ENCODE assay signal across 12 cellular contexts in the genomic region with DNA sequence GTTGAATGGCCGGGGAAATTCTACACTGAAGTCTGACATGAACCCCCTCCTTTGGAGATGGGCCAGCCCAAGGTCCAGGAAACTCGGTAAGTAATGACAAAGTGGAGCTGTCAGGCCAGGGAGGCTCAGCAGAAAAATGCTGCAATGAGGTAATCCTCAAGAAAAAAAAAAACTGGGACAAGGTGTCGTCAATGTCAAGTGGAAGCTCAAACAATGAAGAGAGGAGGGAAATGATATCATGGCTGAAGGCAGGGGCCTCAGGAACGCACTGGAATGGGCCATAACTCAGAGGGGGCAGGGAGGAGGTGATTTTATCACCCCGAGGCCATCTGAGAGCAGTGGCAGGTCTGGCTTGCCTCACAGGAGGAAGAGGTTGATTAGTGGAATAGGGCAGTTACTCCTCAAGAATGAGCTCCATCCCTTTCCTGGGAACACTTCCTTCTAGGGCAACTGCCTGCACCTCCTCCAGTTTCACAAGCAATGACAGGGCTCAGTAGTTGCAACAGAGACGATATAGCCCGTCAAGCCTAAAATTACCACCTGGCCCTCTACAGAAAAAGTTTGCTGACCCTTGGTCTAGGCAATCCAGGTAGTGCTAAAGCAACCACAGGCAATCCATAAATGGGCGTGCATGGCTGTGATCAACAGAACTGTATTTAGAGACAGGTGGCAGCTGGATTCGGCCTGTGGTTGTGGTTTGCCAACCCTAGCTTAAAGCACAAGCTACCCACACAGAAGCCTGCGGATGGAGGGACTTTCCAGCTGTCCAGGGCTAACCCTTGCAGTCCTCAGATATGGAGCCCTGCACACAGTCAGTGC.
A peak's percentile ranks its signal among the peaks of the same experiment; 100 is the strongest.
DNase-seq lines count a peak whose midpoint lies in the region; ATAC-seq and TF ChIP-seq lines count a peak whose summit lies in the region.
"Had no signal": no experiment of that assay in that cellular context is flagged by ENCODE, and none has a peak within 500 bp of the region (broad histone marks: within the 10 kb centered on the region; RNA-seq: fewer than 3 reads in every experiment).

No MANE protein-coding gene starts in this region.

- no peak overlapping the region for H3K4me3 Mint-ChIP-seq in activated naive CD8-positive, alpha-beta T cell treated with anti-CD3 and anti-CD28 coated beads, Interleukin-2, amount 50 U/mL, for 24 hours
- no peak overlapping the region for H3K4me3 Mint-ChIP-seq in activated naive CD8-positive, alpha-beta T cell treated with anti-CD3 and anti-CD28 coated beads for 36 hours

- no peaks in the 10 kb centered on the region for H3K27me3 ChIP-seq in adrenal gland
- no peaks in the 10 kb centered on the region for H3K27me3 ChIP-seq in upper lobe of right lung

- H3K27ac ChIP-seq in adrenal gland (peak overlapping the region in 1 of 5 donors; percentile 40), upper lobe of right lung (no peak overlapping the region)
- H3K27ac ChIP-seq: VCaP had no signal

- H3K4me3 ChIP-seq in adrenal gland (no peak overlapping the region), upper lobe of right lung (no peak overlapping the region)

- TF ChIP-seq CTCF in adrenal gland (IDR thresholded peaks at IDR 0.05) = no peak
- no peak for TF ChIP-seq CTCF in upper lobe of right lung (IDR thresholded peaks at IDR 0.05)

- H3K36me3 ChIP-seq in adrenal gland (replicated peaks in 1 of 2) = no peaks in the 10 kb centered on the region
- no peaks in the 10 kb centered on the region for H3K36me3 ChIP-seq in upper lobe of right lung

- no peaks in the 10 kb centered on the region for H3K9me3 Mint-ChIP-seq in activated naive CD8-positive, alpha-beta T cell treated with anti-CD3 and anti-CD28 coated beads, Interleukin-2, amount 50 U/mL, for 24 hours
- H3K9me3 Mint-ChIP-seq in activated naive CD8-positive, alpha-beta T cell treated with anti-CD3 and anti-CD28 coated beads for 36 hours = peaks cover 1% of the 10 kb centered on the region

- peaks cover 5% of the 10 kb centered on the region for H3K27me3 Mint-ChIP-seq in activated naive CD8-positive, alpha-beta T cell treated with anti-CD3 and anti-CD28 coated beads, Interleukin-2, amount 50 U/mL, for 24 hours
- no peaks in the 10 kb centered on the region for H3K27me3 Mint-ChIP-seq in activated naive CD8-positive, alpha-beta T cell treated with anti-CD3 and anti-CD28 coated beads for 36 hours

- DNase-seq in activated naive CD8-positive, alpha-beta T cell treated with anti-CD3 and anti-CD28 coated beads, Interleukin-2, amount 50 U/mL, for 24 hours = no peak
- DNase-seq in activated naive CD8-positive, alpha-beta T cell treated with anti-CD3 and anti-CD28 coated beads for 36 hours = no peak
- DNase-seq in adrenal gland (peak in 4 of 7 donors; percentile 34 to 64 (median 51)), left colon (no peak), upper lobe of right lung (no peak), NK-92 (lab: John Stamatoyannopoulos, UW; ENCODE audit: unreplicated experiment) (no peak), NCI-H748 treated with DMSO at 0.1 percent for 48 hours (lab: John Stamatoyannopoulos, UW) (no peak)
- DNase-seq: GDM1, NCI-H2171 treated with DMSO at 0.1 percent for 48 hours, posterior cingulate gyrus had no signal

- H3K36me3 Mint-ChIP-seq in activated naive CD8-positive, alpha-beta T cell treated with anti-CD3 and anti-CD28 coated beads, Interleukin-2, amount 50 U/mL, for 24 hours (ENCODE audit: low read depth) = no peaks in the 10 kb centered on the region
- H3K36me3 Mint-ChIP-seq in activated naive CD8-positive, alpha-beta T cell treated with anti-CD3 and anti-CD28 coated beads for 36 hours = no peaks in the 10 kb centered on the region

- intact Hi-C loops in adrenal gland (cut with DNase I) = loop anchor here in 1 of 2 donors (10.0 kb wide), 1 partner anchor 455 kb away; no protein-coding TSS in a partner anchor
- intact Hi-C loops in left colon (cut with DNase I, micrococcal nuclease) = no loop called here
- intact Hi-C loops in upper lobe of right lung (cut with DNase I) = no loop called here

- H3K4me1 ChIP-seq in adrenal gland (replicated peaks in 1 of 2) = no peaks in the 10 kb centered on the region
- peaks cover 28% of the 10 kb centered on the region for H3K4me1 ChIP-seq in upper lobe of right lung

- no peaks in the 10 kb centered on the region for H3K4me1 Mint-ChIP-seq in activated naive CD8-positive, alpha-beta T cell treated with anti-CD3 and anti-CD28 coated beads, Interleukin-2, amount 50 U/mL, for 24 hours
- H3K4me1 Mint-ChIP-seq in activated naive CD8-positive, alpha-beta T cell treated with anti-CD3 and anti-CD28 coated beads for 36 hours = no peaks in the 10 kb centered on the region

- H3K9me3 ChIP-seq in adrenal gland (replicated peaks in 1 of 3) = no peaks in the 10 kb centered on the region
- no peaks in the 10 kb centered on the region for H3K9me3 ChIP-seq in upper lobe of right lung

- no peak for TF ChIP-seq POLR2A in adrenal gland (IDR thresholded peaks at IDR 0.05)

- no peak overlapping the region for H3K27ac Mint-ChIP-seq in activated naive CD8-positive, alpha-beta T cell treated with anti-CD3 and anti-CD28 coated beads, Interleukin-2, amount 50 U/mL, for 24 hours
- H3K27ac Mint-ChIP-seq in activated naive CD8-positive, alpha-beta T cell treated with anti-CD3 and anti-CD28 coated beads for 36 hours = no peak overlapping the region

- peak; percentile 13 for ATAC-seq in activated naive CD8-positive, alpha-beta T cell treated with anti-CD3 and anti-CD28 coated beads, Interleukin-2, amount 50 U/mL, for 24 hours
- ATAC-seq in left colon (peak; percentile 83), upper lobe of right lung (peak; percentile 56), GM21390 (IDR thresholded peaks at IDR 0.05; ENCODE audit: unreplicated experiment) (no peak)

- whole genome bisulfite sequencing in adrenal gland, 4 donors = 47 to 59% (median 56%) methylated on average over 7 to 10 of the region's 10 CpGs

Comparison
In these comparisons a context has a peak if more than half of its experiments do, and no peak if none do; other contexts are left out.
1. DNase-seq: peak in adrenal gland (4 of 7); none in activated naive CD8-positive, alpha-beta T cell treated with anti-CD3 and anti-CD28 coated beads, Interleukin-2, amount 50 U/mL, for 24 hours (single experiment), activated naive CD8-positive, alpha-beta T cell treated with anti-CD3 and anti-CD28 coated beads for 36 hours (single experiment), left colon (0 of 2), upper lobe of right lung (single experiment), NK-92 (single experiment) and NCI-H748 treated with DMSO at 0.1 percent for 48 hours (single experiment).